ENCODE assay signal across 15 cellular contexts in the genomic region with DNA sequence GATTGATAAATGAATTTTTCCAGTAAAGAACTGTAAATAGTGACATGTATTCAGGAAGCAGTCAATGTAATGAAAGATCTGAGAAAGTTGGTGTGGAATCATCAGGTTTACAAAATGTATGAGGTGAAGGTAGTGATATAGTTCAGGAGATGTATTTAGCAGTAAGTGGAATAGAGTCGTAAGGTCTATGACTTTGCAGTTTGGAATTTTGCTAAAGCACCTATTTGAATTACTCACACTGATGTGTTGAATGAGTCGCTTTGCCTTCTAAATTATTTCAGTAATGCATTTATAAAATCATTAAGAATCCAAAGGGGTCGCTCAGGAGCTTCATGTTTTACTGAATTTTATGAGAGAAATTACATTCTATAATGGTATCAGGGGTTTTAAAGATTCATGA.
"Had no signal": no experiment of that assay in that cellular context is flagged by ENCODE, and none has a peak within 500 bp of the region (broad histone marks: within the 10 kb centered on the region; RNA-seq: fewer than 3 reads in every experiment).

No MANE protein-coding gene starts in this region.

- H2AFZ ChIP-seq: parathyroid adenoma had no signal

- H3K4me1 ChIP-seq: heart right ventricle, left lung, parathyroid adenoma had no signal

- H3K9me3 ChIP-seq: heart right ventricle, left lung had no signal

- H3K9ac ChIP-seq: parathyroid adenoma had no signal

- DNase-seq: activated CD4-positive, alpha-beta memory T cell treated with anti-CD3 and anti-CD28 coated beads for 36 hours; activated CD4-positive, alpha-beta T cell treated with anti-CD3 and anti-CD28 coated beads for 36 hours; activated CD8-positive, alpha-beta memory T cell treated with anti-CD3 and anti-CD28 coated beads, Interleukin-2, amount 10 ng/mL, durations not matched to agents 7 days and 5 days; activated naive CD4-positive, alpha-beta T cell treated with anti-CD3 and anti-CD28 coated beads, Interleukin-2, amount 50 U/mL, for 16 hours; activated T-cell treated with anti-CD3 and anti-CD28 coated beads, Interleukin-2, amount 50 U/mL, for 1 hour; cortex of kidney; effector CD8-positive, alpha-beta T cell; heart right ventricle; left lung; naive thymus-derived CD8-positive, alpha-beta T cell; stimulated activated CD4-positive, alpha-beta T cell treated with anti-CD3 and anti-CD28 coated beads, Interleukin-12 subunit alpha, Interleukin-12 subunit beta, amount 100 ng/mL, for 4 hours; stimulated activated CD4-positive, alpha-beta T cell treated with anti-CD3 and anti-CD28 coated beads, Interleukin-2, amount 100 ng/mL, for 24 hours had no signal

- ATAC-seq: activated CD4-positive, alpha-beta T cell treated with anti-CD3 and anti-CD28 coated beads for 36 hours; activated CD8-positive, alpha-beta memory T cell treated with anti-CD3 and anti-CD28 coated beads, Interleukin-2, amount 10 ng/mL, durations not matched to agents 7 days and 5 days; heart right ventricle; left lung; naive thymus-derived CD8-positive, alpha-beta T cell; stimulated activated effector memory CD8-positive, alpha-beta T cell treated with anti-CD3 and anti-CD28 coated beads, Interleukin-12 subunit alpha, Interleukin-12 subunit beta, amount 100 ng/mL, for 72 hours had no signal

- H3K27ac ChIP-seq: heart right ventricle, left lung, parathyroid adenoma, VCaP had no signal

- H3K4me3 ChIP-seq: heart right ventricle, left lung had no signal

- H3K36me3 ChIP-seq: heart right ventricle, left lung had no signal

- H3K27me3 ChIP-seq: heart right ventricle, left lung had no signal

- H3K79me2 ChIP-seq: parathyroid adenoma had no signal
